16 cellular contexts compared by ENCODE assay signal in genomic region chr12:58443981-58444371, GRCh38.
DNase-seq lines count a peak whose midpoint lies in the region; ATAC-seq and TF ChIP-seq lines count a peak whose summit lies in the region.
"Had no signal": no experiment of that assay in that cellular context is flagged by ENCODE, and none has a peak within 500 bp of the region (broad histone marks: within the 10 kb centered on the region; RNA-seq: fewer than 3 reads in every experiment).

No MANE protein-coding gene starts in this region.

- H3K27me3 ChIP-seq in hepatocyte (no peaks in the 10 kb centered on the region), thoracic aorta (replicated peaks; ENCODE audit: insufficient read depth) (no peaks in the 10 kb centered on the region)
- H3K27me3 ChIP-seq: ascending aorta, upper lobe of left lung had no signal

- no peaks in the 10 kb centered on the region for H3K36me3 ChIP-seq in hepatocyte (replicated peaks; ENCODE audit: insufficient read depth, low read depth)
- H3K36me3 ChIP-seq in thoracic aorta: no peaks in the 10 kb centered on the region
- H3K36me3 ChIP-seq: ascending aorta, prostate gland, upper lobe of left lung had no signal

- H4K20me1 ChIP-seq in hepatocyte (ENCODE audit: insufficient read depth, poor library complexity, severe bottlenecking): no peaks in the 10 kb centered on the region

- H3K79me2 ChIP-seq in hepatocyte: no peaks in the 10 kb centered on the region

- H3K9me3 ChIP-seq in hepatocyte (ENCODE audit: low read depth) (no peaks in the 10 kb centered on the region), thoracic aorta (no peaks in the 10 kb centered on the region)
- H3K9me3 ChIP-seq: ascending aorta, prostate gland, upper lobe of left lung had no signal

- no peak overlapping the region for H2AFZ ChIP-seq in hepatocyte

- ATAC-seq in thoracic aorta (ENCODE audit: insufficient number of reproducible peaks, low FRiP score, low read depth) (peak; percentile 11), HG03457 (IDR thresholded peaks at IDR 0.05; ENCODE audit: unreplicated experiment) (no peak)

- H3K27ac ChIP-seq in hepatocyte (peak overlapping the region; percentile 9), thoracic aorta (no peak overlapping the region)
- H3K27ac ChIP-seq: ascending aorta, prostate gland, upper lobe of left lung, VCaP had no signal

- H3K4me1 ChIP-seq in hepatocyte (ENCODE audit: insufficient read depth): no peaks in the 10 kb centered on the region
- H3K4me1 ChIP-seq in thoracic aorta (ENCODE audit: control insufficient read depth in 1 of 2, low read depth in 2 of 2): no peaks in the 10 kb centered on the region
- H3K4me1 ChIP-seq: ascending aorta, prostate gland had no signal

- WGBS in hepatocyte (ENCODE audit: low lambda C conversion rate, missing lambda C conversion rate): 57% methylated on average over 8 of the region's 8 CpGs

- H3K9me2 ChIP-seq in hepatocyte (replicated peaks; ENCODE audit: insufficient read depth): no peaks in the 10 kb centered on the region

- in situ Hi-C loops in astrocyte of the spinal cord (cut with HindIII; ENCODE audit: low sequenced_read_pairs): no loop called here

- peak; percentile 34 for DNase-seq in NCI-H146 (lab: John Stamatoyannopoulos, UW)
- DNase-seq in NCI-H146 treated with DMSO at 0.1 percent for 48 hours (lab: John Stamatoyannopoulos, UW; ENCODE audit: unreplicated experiment): no peak
- peak; percentile 72 for DNase-seq in astrocyte of the spinal cord (ENCODE audit: low read depth, low spot score)
- DNase-seq in hepatocyte (ENCODE audit: low spot score): peak; percentile 7
- no peak for DNase-seq in thoracic aorta (ENCODE audit: low spot score)
- DNase-seq in effector CD8-positive, alpha-beta T cell (lab: John Stamatoyannopoulos, UW): no peak
- DNase-seq in effector CD4-positive, alpha-beta T cell: no peak
- DNase-seq: 8988T; CD4-positive, alpha-beta T cell; kidney; stimulated activated CD4-positive, alpha-beta T cell treated with anti-CD3 and anti-CD28 coated beads, Interleukin-1b, Interleukin-23, amount 100 ng/mL, for 48 hours had no signal

- no peak for TF ChIP-seq CTCF in astrocyte of the spinal cord (IDR thresholded peaks at IDR 0.05; ENCODE audit: low read depth, low read length)
- TF ChIP-seq CTCF in hepatocyte (IDR thresholded peaks at IDR 0.05; ENCODE audit: poor library complexity): no peak
- no peak for TF ChIP-seq CTCF in thoracic aorta (IDR thresholded peaks at IDR 0.05)

- no peak overlapping the region for H3K4me2 ChIP-seq in hepatocyte

- H3K4me3 ChIP-seq in astrocyte of the spinal cord (ENCODE audit: low read depth, low read length) (no peak overlapping the region), hepatocyte (no peak overlapping the region), thoracic aorta (no peak overlapping the region)
- H3K4me3 ChIP-seq: ascending aorta, prostate gland, upper lobe of left lung had no signal

Comparison
In these comparisons a context has a peak if more than half of its experiments do, and no peak if none do; other contexts are left out.
1. DNase-seq: peak in NCI-H146 (single experiment), astrocyte of the spinal cord (single experiment) and hepatocyte (single experiment); none in NCI-H146 treated with DMSO at 0.1 percent for 48 hours (single experiment), thoracic aorta (single experiment), effector CD8-positive, alpha-beta T cell (single experiment) and effector CD4-positive, alpha-beta T cell (single experiment).